Comparison of ENCODE assay signal across 21 cellular contexts in the genomic region with DNA sequence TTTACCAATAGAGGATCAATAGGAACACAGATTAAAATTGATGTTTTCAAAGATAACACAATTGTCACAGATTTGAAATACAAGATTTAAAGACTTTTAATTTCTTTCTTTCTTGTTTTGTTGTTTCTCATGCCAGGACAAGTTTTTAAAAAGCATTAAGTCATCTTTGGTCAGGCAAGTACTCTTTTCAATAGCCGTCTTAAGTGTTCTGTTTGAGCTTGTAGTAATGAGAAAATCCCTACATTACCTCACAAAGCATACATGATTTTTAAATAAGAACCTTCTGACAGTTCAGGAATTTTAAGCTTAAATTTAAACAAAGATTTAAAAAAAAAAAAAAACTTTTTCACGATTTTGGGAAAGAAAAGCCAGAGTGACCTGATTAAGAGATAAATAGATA.
"Had no signal": no experiment of that assay in that cellular context is flagged by ENCODE, and none has a peak within 500 bp of the region (broad histone marks: within the 10 kb centered on the region; RNA-seq: fewer than 3 reads in every experiment).

No MANE protein-coding gene starts in this region.

- H3K36me3 ChIP-seq: colonic mucosa, esophagus squamous epithelium, gastroesophageal sphincter, heart left ventricle, left lung, lower lobe of right lung had no signal

- H3K4me3 ChIP-seq: colonic mucosa, esophagus squamous epithelium, gastroesophageal sphincter, heart left ventricle, left lung, lower lobe of right lung, mucosa of descending colon had no signal

- DNase-seq: colonic mucosa; cortex of kidney; effector CD8-positive, alpha-beta T cell; effector memory CD8-positive, alpha-beta T cell; endodermal cell; esophagus squamous epithelium; foreskin fibroblast; heart left ventricle; hippocampal formation; left cardiac atrium; left lung; left ventricle myocardium superior; lower lobe of right lung; mesenchymal stem cell; mucosa of descending colon; naive B cell had no signal

- ATAC-seq: effector memory CD8-positive, alpha-beta T cell; gastroesophageal sphincter; heart left ventricle; left cardiac atrium; left lung; left ventricle myocardium superior; lower lobe of right lung; mucosa of descending colon had no signal

- H3K27me3 ChIP-seq: colonic mucosa, esophagus squamous epithelium, gastroesophageal sphincter, heart left ventricle, left lung had no signal

- FAIRE-seq: endometrium, frontal cortex, islet of Langerhans, keratinocyte had no signal
